Comparison of ENCODE assay signal across 9 cellular contexts in the genomic region with DNA sequence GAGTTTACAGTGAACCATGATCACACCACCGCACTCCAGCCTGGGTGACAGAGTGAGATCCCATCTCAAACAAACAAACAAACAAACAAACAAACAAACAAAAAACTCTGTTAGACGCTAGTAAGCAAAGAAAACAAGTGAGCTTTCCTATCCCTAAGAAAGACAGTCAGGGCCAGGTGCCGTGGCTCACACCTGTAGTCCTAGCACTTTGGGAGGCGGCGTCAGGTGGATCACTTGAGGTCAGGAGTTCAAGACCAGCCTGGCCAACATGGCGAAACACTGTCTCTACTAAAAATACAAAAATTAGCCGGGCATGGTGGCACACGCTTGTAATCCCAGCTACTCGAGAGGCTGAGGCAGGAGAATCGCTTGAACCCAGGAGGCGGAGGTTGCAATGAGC. TPM values are rescaled to one million over a fixed set of nuclear protein-coding genes. Genes with fewer than 3 reads are reported as not detected.
DNase-seq lines count a peak whose midpoint lies in the region; ATAC-seq and TF ChIP-seq lines count a peak whose summit lies in the region.
"Not testable (repeated sequence)": the region's sequence is repeated elsewhere in the genome, so short reads cannot be mapped to it uniquely, and the experiment has no call there.
"Had no signal": no experiment of that assay in that cellular context is flagged by ENCODE, and none has a peak within 500 bp of the region (broad histone marks: within the 10 kb centered on the region; RNA-seq: fewer than 3 reads in every experiment).

No MANE protein-coding gene starts in this region.

- H4K20me1 ChIP-seq in Loucy (ENCODE audit: insufficient read depth, low read length, poor library complexity, severe bottlenecking); OCI-LY7 (ENCODE audit: insufficient read depth, low read length): not testable (repeated sequence)

- H3K9me2 ChIP-seq in Loucy (replicated peaks; ENCODE audit: low read depth, low read length); OCI-LY7 (ENCODE audit: insufficient read depth, low read length): not testable (repeated sequence)

- not testable (repeated sequence) for H2AFZ ChIP-seq in Loucy (ENCODE audit: low read length); OCI-LY7 (ENCODE audit: low read length)

- H3K36me3 Mint-ChIP-seq in CD14-positive monocyte = peaks cover 40 to 50% of the 10 kb centered on the region in 2 donors
- peaks cover 64% of the 10 kb centered on the region for H3K36me3 Mint-ChIP-seq in activated T-cell treated with anti-CD3 and anti-CD28 coated beads, Interleukin-2, amount 50 U/mL, for 24 hours (ENCODE audit: low read depth)
- H3K36me3 Mint-ChIP-seq in dendritic cell treated with granulocyte-macrophage colony-stimulating factor and Interleukin-4, amounts not matched to agents 40 ng/mL and 50 ng/mL, for 4 days (ENCODE audit: low read depth) = peaks cover 54% of the 10 kb centered on the region
- not testable (repeated sequence) for H3K36me3 Mint-ChIP-seq in natural killer cell treated with Interleukin-12 subunit alpha and Interleukin-12 subunit beta and Interleukin-15 and Interleukin-18, amount 100 ng/mL, for 72 hours
- H3K36me3 Mint-ChIP-seq in stimulated activated naive B cell treated with anti-CD40 and anti-IgM and Interleukin-4, amounts not matched to agents 10 μg/mL and 1 μg/mL and 100 μg/mL, for 72 hours = peaks cover 35 to 41% of the 10 kb centered on the region in 2 donors

- H3K4me2 ChIP-seq in Loucy (ENCODE audit: low read depth, low read length, poor library complexity, severe bottlenecking) (peak overlapping the region; percentile 97), OCI-LY7 (ENCODE audit: low read length) (peak overlapping the region; percentile 100)

- not testable (repeated sequence) for H3K27me3 ChIP-seq in Loucy (ENCODE audit: insufficient read depth, low read length, poor library complexity, severe bottlenecking)

- not testable (repeated sequence) for TF ChIP-seq CTCF in CD14-positive monocyte (IDR thresholded peaks at IDR 0.05); Loucy (conservative IDR thresholded peaks at IDR 0.05; ENCODE audit: low read length); OCI-LY7 (conservative IDR thresholded peaks at IDR 0.05; ENCODE audit: low read length)

- H3K36me3 ChIP-seq in Loucy (ENCODE audit: insufficient read depth, low read length) (peaks cover 10% of the 10 kb centered on the region; the same call in 1 of the 2 replicates), OCI-LY7 (ENCODE audit: insufficient read depth, low read length) (peaks cover 52% of the 10 kb centered on the region)

- BruUV-seq in OCI-LY7 (replicated peaks; lab: Mats Ljungman, UMichigan) = not testable (repeated sequence)

- H3K9ac ChIP-seq in Loucy (ENCODE audit: low read depth, low read length, poor library complexity, severe bottlenecking) = not testable (repeated sequence)

- not testable (repeated sequence) for H3K4me3 ChIP-seq in Loucy (ENCODE audit: low read length, poor library complexity, severe bottlenecking)
- H3K4me3 ChIP-seq in OCI-LY7 (ENCODE audit: low read depth, low read length, poor library complexity, severe bottlenecking) = peak overlapping the region; percentile 81

- H3K4me1 Mint-ChIP-seq in CD14-positive monocyte = peaks cover 42% of the 10 kb centered on the region
- peaks cover 32% of the 10 kb centered on the region for H3K4me1 Mint-ChIP-seq in activated T-cell treated with anti-CD3 and anti-CD28 coated beads, Interleukin-2, amount 50 U/mL, for 24 hours (ENCODE audit: low read depth)
- H3K4me1 Mint-ChIP-seq in dendritic cell treated with granulocyte-macrophage colony-stimulating factor and Interleukin-4, amounts not matched to agents 40 ng/mL and 50 ng/mL, for 4 days (ENCODE audit: low read depth) = peaks cover 50% of the 10 kb centered on the region
- peaks cover 29% of the 10 kb centered on the region in 2 donors for H3K4me1 Mint-ChIP-seq in natural killer cell treated with Interleukin-12 subunit alpha and Interleukin-12 subunit beta and Interleukin-15 and Interleukin-18, amount 100 ng/mL, for 72 hours (ENCODE audit: low read depth in 2 of 2)
- H3K4me1 Mint-ChIP-seq in stimulated activated naive B cell treated with anti-CD40 and anti-IgM and Interleukin-4, amounts not matched to agents 10 μg/mL and 1 μg/mL and 100 μg/mL, for 72 hours = peaks cover 41 to 60% of the 10 kb centered on the region in 2 donors

- H3K27me3 Mint-ChIP-seq in CD14-positive monocyte (ENCODE audit: low read depth in 3 of 3); activated T-cell treated with anti-CD3 and anti-CD28 coated beads, Interleukin-2, amount 50 U/mL, for 24 hours; dendritic cell treated with granulocyte-macrophage colony-stimulating factor and Interleukin-4, amounts not matched to agents 40 ng/mL and 50 ng/mL, for 4 days; natural killer cell treated with Interleukin-12 subunit alpha and Interleukin-12 subunit beta and Interleukin-15 and Interleukin-18, amount 100 ng/mL, for 72 hours; stimulated activated naive B cell treated with anti-CD40 and anti-IgM and Interleukin-4, amounts not matched to agents 10 μg/mL and 1 μg/mL and 100 μg/mL, for 72 hours: not testable (repeated sequence)

- not testable (repeated sequence) for H3K9me3 Mint-ChIP-seq in CD14-positive monocyte; activated T-cell treated with anti-CD3 and anti-CD28 coated beads, Interleukin-2, amount 50 U/mL, for 24 hours; dendritic cell treated with granulocyte-macrophage colony-stimulating factor and Interleukin-4, amounts not matched to agents 40 ng/mL and 50 ng/mL, for 4 days; natural killer cell treated with Interleukin-12 subunit alpha and Interleukin-12 subunit beta and Interleukin-15 and Interleukin-18, amount 100 ng/mL, for 72 hours; stimulated activated naive B cell treated with anti-CD40 and anti-IgM and Interleukin-4, amounts not matched to agents 10 μg/mL and 1 μg/mL and 100 μg/mL, for 72 hours

- H3K79me2 ChIP-seq in Loucy (ENCODE audit: insufficient read depth, low read length) (peaks cover 35% of the 10 kb centered on the region), OCI-LY7 (ENCODE audit: insufficient read depth, low read depth, low read length) (peaks cover 39% of the 10 kb centered on the region)

- H3K4me3 Mint-ChIP-seq in CD14-positive monocyte; activated T-cell treated with anti-CD3 and anti-CD28 coated beads, Interleukin-2, amount 50 U/mL, for 24 hours; dendritic cell treated with granulocyte-macrophage colony-stimulating factor and Interleukin-4, amounts not matched to agents 40 ng/mL and 50 ng/mL, for 4 days; natural killer cell treated with Interleukin-12 subunit alpha and Interleukin-12 subunit beta and Interleukin-15 and Interleukin-18, amount 100 ng/mL, for 72 hours: not testable (repeated sequence)
- peak overlapping the region in 1 of 2 donors; percentile 35 for H3K4me3 Mint-ChIP-seq in stimulated activated naive B cell treated with anti-CD40 and anti-IgM and Interleukin-4, amounts not matched to agents 10 μg/mL and 1 μg/mL and 100 μg/mL, for 72 hours

- CTCF ChIA-PET in OCI-LY7 (lab: Charles Lee; ENCODE audit: unreplicated experiment) = not testable (repeated sequence)

- H3K9me3 ChIP-seq in Loucy (ENCODE audit: insufficient read depth, low read depth, low read length); OCI-LY7 (ENCODE audit: low read length): not testable (repeated sequence)

- not testable (repeated sequence) for H3F3A ChIP-seq in Loucy (ENCODE audit: low read depth)

- DNase-seq in CD14-positive monocyte (ENCODE audit: low spot score) = peak; percentile 16
- DNase-seq in OCI-LY7 (ENCODE audit: low spot score); stimulated activated naive B cell treated with anti-CD40 and anti-IgM and Interleukin-4, amounts not matched to agents 10 μg/mL and 1 μg/mL and 100 μg/mL, for 72 hours: not testable (repeated sequence)
- peak; percentile 17 for DNase-seq in activated T-cell treated with anti-CD3 and anti-CD28 coated beads, Interleukin-2, amount 50 U/mL, for 24 hours
- peak; percentile 16 for DNase-seq in natural killer cell treated with Interleukin-12 subunit alpha and Interleukin-12 subunit beta and Interleukin-15 and Interleukin-18, amount 100 ng/mL, for 72 hours (ENCODE audit: low spot score)

- peak overlapping the region in 6 of 7 donors; percentile 71 to 95 (median 83) for H3K27ac Mint-ChIP-seq in CD14-positive monocyte
- H3K27ac Mint-ChIP-seq in activated T-cell treated with anti-CD3 and anti-CD28 coated beads, Interleukin-2, amount 50 U/mL, for 24 hours; natural killer cell treated with Interleukin-12 subunit alpha and Interleukin-12 subunit beta and Interleukin-15 and Interleukin-18, amount 100 ng/mL, for 72 hours: not testable (repeated sequence)
- H3K27ac Mint-ChIP-seq in dendritic cell treated with granulocyte-macrophage colony-stimulating factor and Interleukin-4, amounts not matched to agents 40 ng/mL and 50 ng/mL, for 4 days = peak overlapping the region; percentile 57
- peak overlapping the region; percentile 84 for H3K27ac Mint-ChIP-seq in stimulated activated naive B cell treated with anti-CD40 and anti-IgM and Interleukin-4, amounts not matched to agents 10 μg/mL and 1 μg/mL and 100 μg/mL, for 72 hours

- not testable (repeated sequence) for ATAC-seq in natural killer cell treated with Interleukin-12 subunit alpha and Interleukin-12 subunit beta and Interleukin-15 and Interleukin-18, amount 100 ng/mL, for 72 hours; stimulated activated naive B cell treated with anti-CD40 and anti-IgM and Interleukin-4, amounts not matched to agents 10 μg/mL and 1 μg/mL and 100 μg/mL, for 72 hours (replicated peaks)

- intact Hi-C loops in CD14-positive monocyte (cut with micrococcal nuclease) = not testable (repeated sequence)
- intact Hi-C loops in OCI-LY7 (cut with micrococcal nuclease; ENCODE audit: unreplicated experiment) = loop anchor here (5.0 to 10.0 kb wide), 3 partner anchors 135 to 1322 kb away; a partner anchor contains a TSS
- intact Hi-C loops in dendritic cell treated with granulocyte-macrophage colony-stimulating factor and Interleukin-4, amounts not matched to agents 40 ng/mL and 50 ng/mL, for 4 days (cut with micrococcal nuclease) = loop anchor here (2.0 kb wide), 1 partner anchor 20 kb away; a partner anchor contains a TSS

- H3K4me1 ChIP-seq in Loucy (ENCODE audit: insufficient read depth, low read length, poor library complexity, severe bottlenecking) (peaks cover 38% of the 10 kb centered on the region), OCI-LY7 (ENCODE audit: insufficient read depth, low read length, poor library complexity, severe bottlenecking) (peaks cover 49% of the 10 kb centered on the region)

- POLR2A ChIA-PET in OCI-LY7 (lab: Charles Lee) = interaction anchor here (0.6 to 4.5 kb wide), 3 partner anchors 10 to 407 kb away, joined by 3 to 26 read pairs (median 3); no protein-coding TSS in a partner anchor

- peak overlapping the region; percentile 98 for H3K27ac ChIP-seq in OCI-LY7 (ENCODE audit: low read depth, low read length, poor library complexity, severe bottlenecking)

RNA-seq across cellular contexts. Expression of a gene that starts 4.2 kb away (rescaled TPM):
- polyA plus RNA-seq in CD14-positive monocyte = 10 to 100 TPM; 18.3 to 28.7 TPM
- 56.9 and 60.2 TPM in 2 replicates for total RNA-seq in OCI-LY7 (2014; rRNA removed; shearing (Covaris generic))
- 41.1 and 45.8 TPM in 2 replicates for total RNA-seq in OCI-LY7 (2022)
- 10 to 100 TPM in 1 of 2 donors, 1 to 10 TPM in 1; 8.2 to 12.2 TPM for total RNA-seq in natural killer cell treated with Interleukin-12 subunit alpha and Interleukin-12 subunit beta and Interleukin-15 and Interleukin-18, amount 100 ng/mL, for 72 hours

RNA-seq across cellular contexts. Expression of a gene that starts 19.6 kb away (rescaled TPM):
- 100 to 1,000 TPM; 479 to 516 TPM for polyA plus RNA-seq in CD14-positive monocyte
- total RNA-seq in OCI-LY7 (2014; rRNA removed; shearing (Covaris generic)) = 139 and 158 TPM in 2 replicates
- 87.3 and 114 TPM in 2 replicates for total RNA-seq in OCI-LY7 (2022)
- 100 to 1,000 TPM; 169 to 222 TPM for total RNA-seq in natural killer cell treated with Interleukin-12 subunit alpha and Interleukin-12 subunit beta and Interleukin-15 and Interleukin-18, amount 100 ng/mL, for 72 hours

RNA-seq across cellular contexts. Expression of a gene that starts 36.3 kb away (rescaled TPM):
- polyA plus RNA-seq in CD14-positive monocyte = not detected
- 0.35 and 0.59 TPM in 2 replicates for total RNA-seq in OCI-LY7 (2014; rRNA removed; shearing (Covaris generic))
- total RNA-seq in OCI-LY7 (2022) = 0.13 TPM in 1 of 2 replicates, not detected in the other
- total RNA-seq in natural killer cell treated with Interleukin-12 subunit alpha and Interleukin-12 subunit beta and Interleukin-15 and Interleukin-18, amount 100 ng/mL, for 72 hours = not detected
- total RNA-seq: CD4-positive, CD25-positive, alpha-beta regulatory T cell; HepG2 had no signal
- polyA plus RNA-seq: CD4-positive, CD25-positive, alpha-beta regulatory T cell; HepG2 had no signal
